Comparison of ENCODE assay signal across 11 cellular contexts in the genomic region with DNA sequence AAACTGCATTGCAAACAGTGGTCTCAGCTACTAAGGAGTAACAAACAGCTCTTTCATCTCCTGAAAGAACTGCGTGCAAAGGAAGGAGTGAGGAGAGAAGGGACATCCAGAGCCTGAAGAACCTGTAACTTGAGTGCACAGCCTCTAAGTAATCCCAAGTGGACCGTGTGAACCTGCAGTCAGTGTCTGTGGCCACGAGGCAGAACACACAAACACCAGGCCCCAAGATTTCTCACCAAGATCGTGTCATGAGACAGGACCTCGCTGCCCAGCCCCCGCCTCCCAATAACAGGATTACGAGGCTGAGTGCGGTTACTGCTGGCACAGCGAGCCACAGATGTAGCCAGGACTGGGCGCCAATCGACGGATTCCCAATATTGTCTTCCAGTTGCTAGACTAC.
DNase-seq lines count a peak whose midpoint lies in the region; ATAC-seq and TF ChIP-seq lines count a peak whose summit lies in the region.
"Had no signal": no experiment of that assay in that cellular context is flagged by ENCODE, and none has a peak within 500 bp of the region (broad histone marks: within the 10 kb centered on the region; RNA-seq: fewer than 3 reads in every experiment).

No MANE protein-coding gene starts in this region.

- CTCF ChIA-PET in HEK293T (lab: Yijun Ruan, JAX): interaction anchor here (0.9 to 2.3 kb wide), 2 partner anchors 11 to 18 kb away, joined by 3 to 8 read pairs; no protein-coding TSS in a partner anchor

- H3K4me3 Mint-ChIP-seq in activated CD4-positive, alpha-beta T cell treated with anti-CD3 and anti-CD28 coated beads, Interleukin-2, amount 10 ng/mL, durations not matched to agents 24 days and 14 days: no peak overlapping the region

- H3K27me3 ChIP-seq in right cardiac atrium (ENCODE audit: control insufficient read depth, insufficient read depth) (no peaks in the 10 kb centered on the region), psoas muscle (ENCODE audit: insufficient read depth in 3 of 3, low read length in 2 of 3) (no peaks in the 10 kb centered on the region)

- DNase-seq in COLO829 (ENCODE audit: low spot score) (peak; percentile 57), astrocyte of the spinal cord (ENCODE audit: low read depth, low spot score) (peak; percentile 36), right cardiac atrium (peak; percentile 54 to 86 (median 80)), psoas muscle (peak; percentile 78 to 87), HEK293T (ENCODE audit: extremely low spot score) (no peak)
- DNase-seq in activated CD4-positive, alpha-beta T cell treated with anti-CD3 and anti-CD28 coated beads, Interleukin-2, amount 10 ng/mL, durations not matched to agents 24 days and 14 days: no peak
- DNase-seq: activated T-cell treated with anti-CD3 and anti-CD28 coated beads, Interleukin-2, amount 50 U/mL, for 1 hour; Caco-2; MM.1S had no signal

- in situ Hi-C loops in astrocyte of the spinal cord (cut with HindIII; ENCODE audit: low sequenced_read_pairs): no loop called here

- WGBS in right cardiac atrium: 54% methylated on average over 12 of the region's 12 CpGs
- WGBS in psoas muscle, 3 donors: 39 to 64% (median 47%) methylated on average over 12 of the region's 12 CpGs

- H3K4me3 ChIP-seq in astrocyte of the spinal cord (ENCODE audit: low read depth, low read length) (no peak overlapping the region), right cardiac atrium (ENCODE audit: low read length) (no peak overlapping the region), psoas muscle (no peak overlapping the region)

- H3K36me3 Mint-ChIP-seq in activated CD4-positive, alpha-beta T cell treated with anti-CD3 and anti-CD28 coated beads, Interleukin-2, amount 10 ng/mL, durations not matched to agents 24 days and 14 days (ENCODE audit: low read depth): no peaks in the 10 kb centered on the region

- no peaks in the 10 kb centered on the region for H3K9me3 Mint-ChIP-seq in activated CD4-positive, alpha-beta T cell treated with anti-CD3 and anti-CD28 coated beads, Interleukin-2, amount 10 ng/mL, durations not matched to agents 24 days and 14 days

- H3K27me3 Mint-ChIP-seq in activated CD4-positive, alpha-beta T cell treated with anti-CD3 and anti-CD28 coated beads, Interleukin-2, amount 10 ng/mL, durations not matched to agents 24 days and 14 days: peaks cover 31% of the 10 kb centered on the region

- TF ChIP-seq CTCF in astrocyte of the spinal cord (IDR thresholded peaks at IDR 0.05; ENCODE audit: low read depth, low read length) (no peak), psoas muscle (IDR thresholded peaks at IDR 0.05) (no peak)

- H3K9me3 ChIP-seq in right cardiac atrium (ENCODE audit: control insufficient read depth, low read length) (no peaks in the 10 kb centered on the region), psoas muscle (no peaks in the 10 kb centered on the region)
- H3K9me3 ChIP-seq: Caco-2 had no signal

- no peak overlapping the region for H3K27ac Mint-ChIP-seq in activated CD4-positive, alpha-beta T cell treated with anti-CD3 and anti-CD28 coated beads, Interleukin-2, amount 10 ng/mL, durations not matched to agents 24 days and 14 days

- peaks cover 11% of the 10 kb centered on the region for H3K4me1 ChIP-seq in right cardiac atrium (ENCODE audit: control insufficient read depth, insufficient read depth, low read length)
- H3K4me1 ChIP-seq in psoas muscle: peaks cover 78% of the 10 kb centered on the region

- no peaks in the 10 kb centered on the region for H3K36me3 ChIP-seq in psoas muscle (ENCODE audit: insufficient read depth in 1 of 2, low read depth in 1 of 2)

- POLR2A ChIA-PET in HEK293T (lab: Yijun Ruan, JAX): interaction anchor here (0.7 to 2.5 kb wide), 3 partner anchors 9 to 68 kb away, joined by 3 to 12 read pairs (median 4); no protein-coding TSS in a partner anchor

- no peaks in the 10 kb centered on the region for H3K4me1 Mint-ChIP-seq in activated CD4-positive, alpha-beta T cell treated with anti-CD3 and anti-CD28 coated beads, Interleukin-2, amount 10 ng/mL, durations not matched to agents 24 days and 14 days

- intact Hi-C loops in right cardiac atrium (cut with DNase I): no loop called here
- intact Hi-C loops in psoas muscle (cut with DNase I): no loop called here
- intact Hi-C loops in activated CD4-positive, alpha-beta T cell treated with anti-CD3 and anti-CD28 coated beads, Interleukin-2, amount 10 ng/mL, durations not matched to agents 24 days and 14 days (cut with micrococcal nuclease): no loop called here

- ATAC-seq in right cardiac atrium (peak in 1 of 2 donors; percentile 14), psoas muscle (peak; percentile 31 to 43 (median 32)), GM18520 (IDR thresholded peaks at IDR 0.05; ENCODE audit: unreplicated experiment) (no peak), HG03159 (IDR thresholded peaks at IDR 0.05; ENCODE audit: unreplicated experiment) (no peak)

- peak overlapping the region; percentile 84 for H3K27ac ChIP-seq in right cardiac atrium (ENCODE audit: low read length)
- H3K27ac ChIP-seq in psoas muscle: peak overlapping the region; percentile 80

TF ChIP-seq in HEK293T, 16 proteins besides CTCF, POLR2A, EP300 and RAD21:
- TF ChIP-seq ELF4 (IDR thresholded peaks at IDR 0.05) (no peak), LEF1 (IDR thresholded peaks at IDR 0.05; ENCODE audit: borderline replicate concordance) (no peak), TARDBP (IDR thresholded peaks at IDR 0.05) (no peak), ARNT (IDR thresholded peaks at IDR 0.05) (no peak), SUZ12 (IDR thresholded peaks at IDR 0.05) (no peak), FOXM1 (IDR thresholded peaks at IDR 0.05; ENCODE audit: borderline replicate concordance) (no peak), CTBP1 (IDR thresholded peaks at IDR 0.05; ENCODE audit: borderline replicate concordance) (no peak), L3MBTL2 (conservative IDR thresholded peaks at IDR 0.05) (no peak), ZNF384 (IDR thresholded peaks at IDR 0.05) (no peak), PKNOX1 (IDR thresholded peaks at IDR 0.05) (no peak), FOXA1 (IDR thresholded peaks at IDR 0.05) (no peak), SP1 (IDR thresholded peaks at IDR 0.05) (no peak), FOXK2 (IDR thresholded peaks at IDR 0.05) (no peak), BHLHE40 (IDR thresholded peaks at IDR 0.05; ENCODE audit: borderline replicate concordance) (no peak), NFRKB (IDR thresholded peaks at IDR 0.05) (no peak), HDGF (IDR thresholded peaks at IDR 0.05; ENCODE audit: borderline replicate concordance) (no peak)
TF ChIP-seq in HEK293T: peak in this region for 0.

Comparison
In these comparisons a context has a peak if more than half of its experiments do, and no peak if none do; other contexts are left out.
1. DNase-seq: peak in COLO829 (single experiment), astrocyte of the spinal cord (single experiment), right cardiac atrium (3 of 3) and psoas muscle (2 of 2); none in HEK293T (single experiment) and activated CD4-positive, alpha-beta T cell treated with anti-CD3 and anti-CD28 coated beads, Interleukin-2, amount 10 ng/mL, durations not matched to agents 24 days and 14 days (single experiment).
2. ATAC-seq: peak in psoas muscle (4 of 4); none in GM18520 (single experiment) and HG03159 (single experiment).